In genomic region chr11:76602431-76602861, GRCh38 we compare ENCODE assay signal across 11 cellular contexts.
DNase-seq lines count a peak whose midpoint lies in the region; ATAC-seq and TF ChIP-seq lines count a peak whose summit lies in the region.
"Had no signal": no experiment of that assay in that cellular context is flagged by ENCODE, and none has a peak within 500 bp of the region (broad histone marks: within the 10 kb centered on the region; RNA-seq: fewer than 3 reads in every experiment).

No MANE protein-coding gene starts in this region.

- no peaks in the 10 kb centered on the region for H3K36me3 ChIP-seq in ACC112 (ENCODE audit: insufficient read depth, low read length)
- H3K36me3 ChIP-seq in NT2/D1 (ENCODE audit: insufficient read depth, insufficient read length, low read length): no peaks in the 10 kb centered on the region
- no peaks in the 10 kb centered on the region for H3K36me3 ChIP-seq in mucosa of rectum (ENCODE audit: control insufficient read depth in 2 of 2, insufficient read depth in 2 of 2, low read length in 2 of 2)
- H3K36me3 ChIP-seq in mesendoderm (ENCODE audit: control insufficient read depth, insufficient read depth, low read length): no peaks in the 10 kb centered on the region
- H3K36me3 ChIP-seq in prostate gland: no peaks in the 10 kb centered on the region
- H3K36me3 ChIP-seq: ascending aorta, SJSA1 had no signal

- in situ Hi-C loops in GM13977 (cut with MboI; ENCODE audit: low pct_unique_long_range_greater_than_20kb, low sequenced_read_pairs, unreplicated experiment): no loop called here

- no peak overlapping the region for H2BK15ac ChIP-seq in mesendoderm (replicated peaks; ENCODE audit: low read depth)

- H3K4me1 ChIP-seq in ACC112 (ENCODE audit: control insufficient read depth, insufficient read depth, low read length, unreplicated experiment): peaks cover 34% of the 10 kb centered on the region
- peaks cover 13% of the 10 kb centered on the region for H3K4me1 ChIP-seq in NT2/D1 (ENCODE audit: insufficient read depth, insufficient read length)
- H3K4me1 ChIP-seq in mucosa of rectum (ENCODE audit: control insufficient read depth in 2 of 2, insufficient read depth in 2 of 2, low read length in 2 of 2): peaks cover 28 to 30% of the 10 kb centered on the region in 2 donors
- H3K4me1 ChIP-seq in mesendoderm (ENCODE audit: control insufficient read depth, low read depth, low read length): no peaks in the 10 kb centered on the region
- no peaks in the 10 kb centered on the region for H3K4me1 ChIP-seq in prostate gland (replicated peaks)

- H3K79me2 ChIP-seq in ACC112 (ENCODE audit: control insufficient read depth, insufficient read depth, low read length, unreplicated experiment) (no peaks in the 10 kb centered on the region), mesendoderm (ENCODE audit: control insufficient read depth, insufficient read depth, low read length) (no peaks in the 10 kb centered on the region)

- H3K79me1 ChIP-seq in mesendoderm (ENCODE audit: low read length): no peaks in the 10 kb centered on the region

- H2AK5ac ChIP-seq in mesendoderm (ENCODE audit: low read length): no peak overlapping the region

- intact Hi-C loops in prostate gland (cut with DNase I): no loop called here

- no peak overlapping the region for H3K4me2 ChIP-seq in mesendoderm (ENCODE audit: low read length)

- no peak overlapping the region for H4K5ac ChIP-seq in mesendoderm (ENCODE audit: low read length)

- ATAC-seq in HG02870 (IDR thresholded peaks at IDR 0.05; ENCODE audit: unreplicated experiment): no peak

- TF ChIP-seq POLR2A in prostate gland (IDR thresholded peaks at IDR 0.05): no peak

- no peaks in the 10 kb centered on the region for H3K9me3 ChIP-seq in NT2/D1 (ENCODE audit: insufficient read depth, low read length)
- no peaks in the 10 kb centered on the region for H3K9me3 ChIP-seq in mucosa of rectum (ENCODE audit: control insufficient read depth in 2 of 2, low read length in 2 of 2)
- no peaks in the 10 kb centered on the region for H3K9me3 ChIP-seq in prostate gland
- H3K9me3 ChIP-seq: ascending aorta, SJSA1 had no signal

- H2AFZ ChIP-seq in ACC112 (ENCODE audit: low read length, unreplicated experiment): peak overlapping the region; percentile 41

- H3K23ac ChIP-seq in mesendoderm (ENCODE audit: low read length): no peak overlapping the region

- H3K9ac ChIP-seq in NT2/D1 (ENCODE audit: insufficient read length, low read depth): peak overlapping the region; percentile 42
- H3K9ac ChIP-seq in mucosa of rectum (ENCODE audit: low read depth in 1 of 2, low read length in 2 of 2): no peak overlapping the region
- H3K9ac ChIP-seq in mesendoderm (ENCODE audit: low read length): no peak overlapping the region

- H3K4ac ChIP-seq in mesendoderm (ENCODE audit: low read depth, low read length): no peak overlapping the region

- no peak for DNase-seq in NT2/D1 (ENCODE audit: low read depth, low spot score)
- DNase-seq in fibroblast of the aortic adventitia (ENCODE audit: low read depth): peak; percentile 89
- DNase-seq in mesendoderm: no peak
- no peak for DNase-seq in prostate gland (ENCODE audit: low spot score)
- no peak for DNase-seq in GM13977 (ENCODE audit: low spot score)
- DNase-seq: activated CD4-positive, alpha-beta T cell treated with anti-CD3 and anti-CD28 coated beads, Interleukin-2, amount 50 U/mL, for 4 hours had no signal

- no peaks in the 10 kb centered on the region for H3K27me3 ChIP-seq in ACC112 (ENCODE audit: insufficient read depth, low read length)
- H3K27me3 ChIP-seq in NT2/D1 (ENCODE audit: insufficient read depth, insufficient read length): no peaks in the 10 kb centered on the region
- H3K27me3 ChIP-seq in mucosa of rectum (ENCODE audit: control insufficient read depth in 2 of 2, insufficient read depth in 2 of 2, low read length in 2 of 2): no peaks in the 10 kb centered on the region
- H3K27me3 ChIP-seq in mesendoderm (ENCODE audit: insufficient read depth, low read length, poor library complexity): no peaks in the 10 kb centered on the region
- no peaks in the 10 kb centered on the region for H3K27me3 ChIP-seq in prostate gland (replicated peaks; ENCODE audit: insufficient read depth)
- H3K27me3 ChIP-seq: ascending aorta, SJSA1 had no signal

- H3K18ac ChIP-seq in mesendoderm (ENCODE audit: low read length): no peak overlapping the region

- WGBS in mesendoderm (ENCODE audit: extremely low coverage, insufficient coverage, low lambda C conversion rate): no CpG with 5 or more reads among the region's 8 CpGs
- 64% methylated on average over 7 of the region's 8 CpGs for WGBS in prostate gland

- no peak overlapping the region for H3K56ac ChIP-seq in mesendoderm (ENCODE audit: low read length)

- no peak overlapping the region for H2BK120ac ChIP-seq in mesendoderm (ENCODE audit: low read depth, low read length)

- no peak overlapping the region for H2BK5ac ChIP-seq in mesendoderm (ENCODE audit: low read length)

- TF ChIP-seq CTCF in fibroblast of the aortic adventitia (IDR thresholded peaks at IDR 0.05; ENCODE audit: insufficient read depth, low read length): no peak
- no peak for TF ChIP-seq CTCF in prostate gland (IDR thresholded peaks at IDR 0.05)
- no peak for TF ChIP-seq CTCF in GM13977 (IDR thresholded peaks at IDR 0.05; ENCODE audit: extremely low read depth, insufficient read depth, missing control alignments)

- no peak overlapping the region for H4K8ac ChIP-seq in mesendoderm (ENCODE audit: low read depth, low read length)

- H3K27ac ChIP-seq in ACC112 (ENCODE audit: low read depth, low read length): no peak overlapping the region
- peak overlapping the region; percentile 66 to 73 for H3K27ac ChIP-seq in mucosa of rectum (ENCODE audit: low read depth in 2 of 2, low read length in 2 of 2)
- H3K27ac ChIP-seq in mesendoderm (ENCODE audit: low read depth, low read length): no peak overlapping the region
- H3K27ac ChIP-seq in prostate gland: no peak overlapping the region
- H3K27ac ChIP-seq: SJSA1 had no signal

- no peak overlapping the region for H3K4me3 ChIP-seq in ACC112 (ENCODE audit: low read depth, low read length)
- no peak overlapping the region for H3K4me3 ChIP-seq in NT2/D1 (ENCODE audit: insufficient read length, low read depth)
- no peak overlapping the region for H3K4me3 ChIP-seq in fibroblast of the aortic adventitia (ENCODE audit: low read depth, low read length)
- no peak overlapping the region for H3K4me3 ChIP-seq in mucosa of rectum (ENCODE audit: low read length in 2 of 2)
- H3K4me3 ChIP-seq in mesendoderm (ENCODE audit: low read length): no peak overlapping the region
- no peak overlapping the region for H3K4me3 ChIP-seq in prostate gland
- H3K4me3 ChIP-seq: ascending aorta, SJSA1 had no signal

Comparison
In these comparisons a context has a peak if more than half of its experiments do, and no peak if none do; other contexts are left out.
1. H3K27ac ChIP-seq: peak in mucosa of rectum (2 of 2); none in ACC112 (single experiment), mesendoderm (single experiment) and prostate gland (0 of 2).